Comparison of ENCODE assay signal across 12 cellular contexts in genomic region chr11:134120921-134121526, GRCh38. TPM values are rescaled to one million over a fixed set of nuclear protein-coding genes. Genes with fewer than 3 reads are reported as not detected.
DNase-seq lines count a peak whose midpoint lies in the region; ATAC-seq and TF ChIP-seq lines count a peak whose summit lies in the region.
"Had no signal": no experiment of that assay in that cellular context is flagged by ENCODE, and none has a peak within 500 bp of the region (broad histone marks: within the 10 kb centered on the region; RNA-seq: fewer than 3 reads in every experiment).

No MANE protein-coding gene starts in this region.

- no peak overlapping the region for H3K27ac Mint-ChIP-seq in activated CD4-positive, alpha-beta T cell treated with anti-CD3 and anti-CD28 coated beads, Interleukin-2, amount 10 ng/mL, durations not matched to agents 24 days and 14 days
- H3K27ac Mint-ChIP-seq: activated naive CD4-positive, alpha-beta T cell treated with anti-CD3 and anti-CD28 coated beads for 36 hours had no signal

- ATAC-seq in foreskin keratinocyte, result peak; percentile 25
- no peak for ATAC-seq in GM19463 (IDR thresholded peaks at IDR 0.05; ENCODE audit: unreplicated experiment)

- DNase-seq in AG04450 (ENCODE audit: low read depth, low spot score) (no peak), foreskin keratinocyte (no peak), occipital lobe (lab: John Stamatoyannopoulos, UW) (peak; percentile 38), neuronal stem cell (ENCODE audit: low spot score) (no peak), OCI-M1 (lab: John Stamatoyannopoulos, UW) (no peak)
- no peak for DNase-seq in activated CD4-positive, alpha-beta T cell treated with anti-CD3 and anti-CD28 coated beads, Interleukin-2, amount 10 ng/mL, durations not matched to agents 24 days and 14 days
- DNase-seq: ACHN; activated naive CD4-positive, alpha-beta T cell treated with anti-CD3 and anti-CD28 coated beads for 36 hours; kidney glomerular epithelial cell; NCI-H1105 had no signal

- H3K4me1 ChIP-seq in foreskin keratinocyte (peaks cover 28% of the 10 kb centered on the region), neuronal stem cell (ENCODE audit: control insufficient read depth in 2 of 2, insufficient read depth in 1 of 2, low read depth in 1 of 2, low read length in 2 of 2) (peaks cover 14 to 34% of the 10 kb centered on the region in 2 donors)

- no peak overlapping the region for H3K4me2 ChIP-seq in neuronal stem cell (ENCODE audit: insufficient read depth, low read length, poor library complexity, severe bottlenecking)

- intact Hi-C loops in activated CD4-positive, alpha-beta T cell treated with anti-CD3 and anti-CD28 coated beads, Interleukin-2, amount 10 ng/mL, durations not matched to agents 24 days and 14 days (cut with micrococcal nuclease), result no loop called here

- no peak overlapping the region for H3K4ac ChIP-seq in neuronal stem cell (ENCODE audit: low read length)

- peaks cover 36% of the 10 kb centered on the region for H3K27me3 Mint-ChIP-seq in activated CD4-positive, alpha-beta T cell treated with anti-CD3 and anti-CD28 coated beads, Interleukin-2, amount 10 ng/mL, durations not matched to agents 24 days and 14 days

- no peak overlapping the region for H4K8ac ChIP-seq in neuronal stem cell (ENCODE audit: low read depth, low read length)

- H2BK5ac ChIP-seq in neuronal stem cell (ENCODE audit: low read length), result no peak overlapping the region

- no CpG with 5 or more reads among the region's 9 CpGs for WGBS in neuronal stem cell (ENCODE audit: extremely low coverage in 2 of 2, insufficient read length in 2 of 2, insufficient replicate concordance in 1 of 2), 2 donors

- no peaks in the 10 kb centered on the region for H3K27me3 ChIP-seq in AG04450 (ENCODE audit: control insufficient read depth, insufficient read depth, low read length)
- peaks cover 25% of the 10 kb centered on the region for H3K27me3 ChIP-seq in foreskin keratinocyte
- H3K27me3 ChIP-seq in neuronal stem cell (ENCODE audit: control insufficient read depth in 3 of 3, insufficient read depth in 3 of 3, low read depth in 1 of 3, low read length in 3 of 3), result peaks cover 0 to 3% (median 0%) of the 10 kb centered on the region in 3 experiments

- POLR2A ChIA-PET in AG04450 (lab: Yijun Ruan, JAX), result interaction anchor here (1.2 to 2.1 kb wide), 3 partner anchors 52 to 128 kb away, joined by 3 to 26 read pairs (median 3); partner anchors contain the start of gene JAM3

- H2BK120ac ChIP-seq in neuronal stem cell (ENCODE audit: low read depth, low read length), result no peak overlapping the region

- H3K23ac ChIP-seq in neuronal stem cell (ENCODE audit: low read depth, low read length, poor library complexity), result no peak overlapping the region

- H3K27ac ChIP-seq in AG04450 (ENCODE audit: low read depth, low read length) (peak overlapping the region; percentile 96), VCaP (peak overlapping the region; percentile 81), foreskin keratinocyte (no peak overlapping the region), neuronal stem cell (replicated peaks; ENCODE audit: low read length) (no peak overlapping the region)

- H3K9me3 Mint-ChIP-seq in activated CD4-positive, alpha-beta T cell treated with anti-CD3 and anti-CD28 coated beads, Interleukin-2, amount 10 ng/mL, durations not matched to agents 24 days and 14 days, result no peaks in the 10 kb centered on the region
- H3K9me3 Mint-ChIP-seq: activated naive CD4-positive, alpha-beta T cell treated with anti-CD3 and anti-CD28 coated beads for 36 hours had no signal

- H3K4me3 Mint-ChIP-seq in activated CD4-positive, alpha-beta T cell treated with anti-CD3 and anti-CD28 coated beads, Interleukin-2, amount 10 ng/mL, durations not matched to agents 24 days and 14 days, result no peak overlapping the region
- H3K4me3 Mint-ChIP-seq: activated naive CD4-positive, alpha-beta T cell treated with anti-CD3 and anti-CD28 coated beads for 36 hours had no signal

- CTCF ChIA-PET in AG04450 (lab: Charles Lee), result interaction anchor here (0.8 to 3.1 kb wide), 2 partner anchors 20 to 71 kb away, joined by 4 to 20 read pairs; no protein-coding TSS in a partner anchor

- H3K18ac ChIP-seq in neuronal stem cell (ENCODE audit: low read length), result no peak overlapping the region

- H2BK12ac ChIP-seq in neuronal stem cell (ENCODE audit: low read length), result no peak overlapping the region

- H2AK5ac ChIP-seq in neuronal stem cell (ENCODE audit: low read depth, low read length), result no peak overlapping the region

- H3K14ac ChIP-seq in neuronal stem cell (ENCODE audit: low read length), result no peak overlapping the region

- no peak for TF ChIP-seq CTCF in AG04450 (IDR thresholded peaks at IDR 0.05; ENCODE audit: low read depth, low read length)
- no peak for TF ChIP-seq CTCF in VCaP (conservative IDR thresholded peaks at IDR 0.05)
- no peak for TF ChIP-seq CTCF in foreskin keratinocyte (conservative IDR thresholded peaks at IDR 0.05)

- H2BK15ac ChIP-seq in neuronal stem cell (ENCODE audit: low read length), result no peak overlapping the region

- no peak overlapping the region for H3K9ac ChIP-seq in neuronal stem cell (ENCODE audit: low read depth, low read length, poor library complexity)

- H3K4me3 ChIP-seq in AG04450 (ENCODE audit: low read depth, low read length) (peak overlapping the region; percentile 51), neuronal stem cell (ENCODE audit: low read length in 2 of 2) (no peak overlapping the region)

- H3K36me3 ChIP-seq in neuronal stem cell (replicated peaks in 1 of 2; ENCODE audit: control insufficient read depth in 2 of 2, insufficient read depth in 2 of 2, low read length in 2 of 2), result peaks cover 0 to 6% of the 10 kb centered on the region in 2 donors

- no peaks in the 10 kb centered on the region for H3K9me3 ChIP-seq in AG04450 (ENCODE audit: control insufficient read depth, insufficient read depth, low read length)
- no peaks in the 10 kb centered on the region for H3K9me3 ChIP-seq in neuronal stem cell (replicated peaks in 1 of 2; ENCODE audit: control insufficient read depth in 2 of 2, insufficient read depth in 1 of 2, low read depth in 1 of 2, low read length in 2 of 2)

- no peak overlapping the region for H2AFZ ChIP-seq in neuronal stem cell (ENCODE audit: low read length)

- peaks cover 3% of the 10 kb centered on the region for H3K79me1 ChIP-seq in neuronal stem cell (ENCODE audit: low read depth, low read length)

- H4K91ac ChIP-seq in neuronal stem cell (ENCODE audit: low read depth, low read length, poor library complexity), result no peak overlapping the region

- H3K36me3 Mint-ChIP-seq in activated CD4-positive, alpha-beta T cell treated with anti-CD3 and anti-CD28 coated beads, Interleukin-2, amount 10 ng/mL, durations not matched to agents 24 days and 14 days (ENCODE audit: low read depth), result peaks cover 2% of the 10 kb centered on the region

- peaks cover 7% of the 10 kb centered on the region for H3K4me1 Mint-ChIP-seq in activated CD4-positive, alpha-beta T cell treated with anti-CD3 and anti-CD28 coated beads, Interleukin-2, amount 10 ng/mL, durations not matched to agents 24 days and 14 days

RNA-seq across cellular contexts. Expression of gene JAM3, which starts 52.2 kb away (rescaled TPM):
- polyA plus RNA-seq in AG04450 (2011; rRNA removed) (66.2 and 79.6 TPM in 2 replicates), foreskin keratinocyte (0.85 and 2.7 TPM in 2 replicates)
- polyA minus RNA-seq in AG04450 (2011; rRNA and poly(A)+ RNA removed), result 38.4 and 43.7 TPM in 2 replicates
- total RNA-seq in foreskin keratinocyte (1.9 and 6.3 TPM in 2 replicates), occipital lobe (41.8 TPM)
- polyA plus RNA-seq in neuronal stem cell (2013, experiment 1 of 2), result 40.3 TPM
- 41.3 TPM for polyA plus RNA-seq in neuronal stem cell (2013, experiment 2 of 2)
- total RNA-seq in activated CD4-positive, alpha-beta T cell treated with anti-CD3 and anti-CD28 coated beads, Interleukin-2, amount 10 ng/mL, durations not matched to agents 24 days and 14 days, result 4.7 and 5.0 TPM in 2 replicates

Comparison
In these comparisons a context has a peak if more than half of its experiments do, and no peak if none do; other contexts are left out.
1. H3K27ac ChIP-seq: peak in AG04450 (single experiment) and VCaP (single experiment); none in foreskin keratinocyte (single experiment) and neuronal stem cell (single experiment).